9 cellular contexts compared by ENCODE assay signal in the genomic region with DNA sequence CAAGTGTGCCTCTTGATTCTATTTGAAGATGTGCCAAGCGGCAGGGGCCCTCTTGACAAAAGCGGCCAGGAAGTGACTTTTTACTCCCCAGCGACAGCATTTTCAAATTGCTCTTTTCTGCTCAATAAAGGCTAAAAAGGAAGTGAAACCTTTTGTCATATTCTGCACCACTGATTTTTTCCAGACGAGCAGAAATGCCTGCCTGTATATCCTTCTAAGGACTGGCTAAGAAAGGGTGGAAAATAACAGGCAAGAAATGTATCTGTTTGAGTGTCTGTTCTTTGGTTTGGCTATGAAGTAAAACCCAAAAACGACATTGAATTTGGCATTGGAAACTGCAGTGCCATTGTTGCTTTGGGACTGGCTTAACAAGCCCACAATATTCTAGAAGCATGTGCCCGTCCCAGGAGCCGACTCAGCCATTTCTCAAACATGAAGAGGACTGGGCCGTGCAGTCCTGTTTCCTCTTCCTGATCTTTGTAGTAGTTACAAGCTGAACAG. TPM values are rescaled to one million over a fixed set of nuclear protein-coding genes. Genes with fewer than 3 reads are reported as not detected.
DNase-seq lines count a peak whose midpoint lies in the region; ATAC-seq, FAIRE-seq and TF ChIP-seq lines count a peak whose summit lies in the region.
"Had no signal": no experiment of that assay in that cellular context is flagged by ENCODE, and none has a peak within 500 bp of the region (broad histone marks: within the 10 kb centered on the region; RNA-seq: fewer than 3 reads in every experiment).

No MANE protein-coding gene starts in this region.

- peak overlapping the region; percentile 96 for H3K27ac Mint-ChIP-seq in activated CD8-positive, alpha-beta T cell treated with anti-CD3 and anti-CD28 coated beads for 36 hours

- POLR2A ChIA-PET in HepG2 (lab: Yijun Ruan, JAX) = no interaction called here
- POLR2A ChIA-PET in activated CD8-positive, alpha-beta T cell treated with anti-CD3 and anti-CD28 coated beads for 36 hours (lab: Charles Lee) = interaction anchor here (0.9 to 9.5 kb wide), 9 partner anchors 13 to 94 kb away, joined by 3 to 127 read pairs (median 7); a partner anchor contains a TSS

- FAIRE-seq in HepG2 (lab: Jason Lieb, UNC) = no peak

- H3K4me1 ChIP-seq in liver (ENCODE audit: control insufficient read depth in 4 of 4, insufficient read depth in 4 of 4, low read length in 3 of 4) = peaks cover 4 to 15% (median 13%) of the 10 kb centered on the region in 4 donors
- H3K4me1 ChIP-seq in HepG2 (ENCODE audit: insufficient read depth, low read length) = no peaks in the 10 kb centered on the region
- peaks cover 24% of the 10 kb centered on the region for H3K4me1 ChIP-seq in neuron (ENCODE audit: insufficient read depth, low read length)

- no peak for TF ChIP-seq CTCF in liver (IDR thresholded peaks at IDR 0.05; ENCODE audit: low read depth, low read length, missing input control)
- TF ChIP-seq CTCF in HepG2 (CRISPR knock-in tag; IDR thresholded peaks at IDR 0.05) = no peak
- TF ChIP-seq CTCF in activated CD8-positive, alpha-beta T cell treated with anti-CD3 and anti-CD28 coated beads for 36 hours (IDR thresholded peaks at IDR 0.05) = no peak

- TF ChIP-seq RAD21 in liver (IDR thresholded peaks at IDR 0.05) (no peak), HepG2 (CRISPR knock-in tag; IDR thresholded peaks at IDR 0.05) (no peak)

- H3K27me3 ChIP-seq in liver (ENCODE audit: control insufficient read depth in 4 of 4, insufficient read depth in 4 of 4, low read length in 3 of 4) (no peaks in the 10 kb centered on the region), HepG2 (ENCODE audit: control insufficient read depth in 1 of 2, insufficient read depth in 2 of 2, low read length in 2 of 2) (no peaks in the 10 kb centered on the region), neuron (ENCODE audit: insufficient read depth, low read length) (no peaks in the 10 kb centered on the region)

- no peaks in the 10 kb centered on the region for H3K9me3 Mint-ChIP-seq in activated CD8-positive, alpha-beta T cell treated with anti-CD3 and anti-CD28 coated beads for 36 hours

- no peaks in the 10 kb centered on the region for H3K27me3 Mint-ChIP-seq in activated CD8-positive, alpha-beta T cell treated with anti-CD3 and anti-CD28 coated beads for 36 hours

- no TSS peak for BruUV-seq in HepG2 (replicated peaks; lab: Mats Ljungman, UMichigan)

- H3K36me3 ChIP-seq in liver (ENCODE audit: control insufficient read depth in 4 of 4, insufficient read depth in 3 of 4, low read depth in 1 of 4, low read length in 3 of 4) (no peaks in the 10 kb centered on the region), HepG2 (replicated peaks in 1 of 2; ENCODE audit: control insufficient read depth in 1 of 2, insufficient read depth in 2 of 2, low read length in 2 of 2) (no peaks in the 10 kb centered on the region), neuron (ENCODE audit: insufficient read depth, low read length) (no peaks in the 10 kb centered on the region)

- 57% methylated on average over 8 of the region's 8 CpGs for WGBS in liver
- 54% methylated on average over 8 of the region's 8 CpGs for WGBS in HepG2 (ENCODE audit: low lambda C conversion rate)

- intact Hi-C loops in HepG2 (cut with micrococcal nuclease; ENCODE audit: unreplicated experiment) = no loop called here
- intact Hi-C loops in activated CD8-positive, alpha-beta T cell treated with anti-CD3 and anti-CD28 coated beads for 36 hours (cut with micrococcal nuclease) = no loop called here

- H3K4me1 Mint-ChIP-seq in activated CD8-positive, alpha-beta T cell treated with anti-CD3 and anti-CD28 coated beads for 36 hours (ENCODE audit: low read depth) = peaks cover 65% of the 10 kb centered on the region

- DNase-seq in HepG2 (ENCODE audit: low spot score) (no peak), NCI-H146 (lab: John Stamatoyannopoulos, UW) (no peak), midbrain (lab: John Stamatoyannopoulos, UW) (no peak)
- peak; percentile 67 for DNase-seq in activated CD8-positive, alpha-beta T cell treated with anti-CD3 and anti-CD28 coated beads for 36 hours

- no peaks in the 10 kb centered on the region for H4K20me1 ChIP-seq in HepG2 (ENCODE audit: insufficient read depth, low read length)

- no peak for TF ChIP-seq POLR2A in HepG2 (IDR thresholded peaks at IDR 0.05; ENCODE audit: insufficient read depth in 1 of 2, low read depth in 2 of 2, low read length in 2 of 2)

- H3K36me3 Mint-ChIP-seq in activated CD8-positive, alpha-beta T cell treated with anti-CD3 and anti-CD28 coated beads for 36 hours (ENCODE audit: low read depth) = peaks cover 2% of the 10 kb centered on the region

- H3K4me3 Mint-ChIP-seq in activated CD8-positive, alpha-beta T cell treated with anti-CD3 and anti-CD28 coated beads for 36 hours = peak overlapping the region; percentile 74

- H3K4me3 ChIP-seq in liver (ENCODE audit: low read depth in 1 of 3, low read length in 3 of 3) (no peak overlapping the region), HepG2 (replicated peaks in 1 of 3; ENCODE audit: insufficient read depth in 1 of 3, low read depth in 2 of 3, low read length in 3 of 3) (no peak overlapping the region), neuron (ENCODE audit: low read length) (no peak overlapping the region)
- H3K4me3 ChIP-seq: lung had no signal

- H3K9ac ChIP-seq in liver (ENCODE audit: low read depth in 1 of 2, low read length in 2 of 2) (no peak overlapping the region), HepG2 (ENCODE audit: insufficient read depth, low read depth, low read length) (no peak overlapping the region)

- CTCF ChIA-PET in HepG2 (lab: Yijun Ruan, JAX; ENCODE audit: low intra/inter-chr PET ratio, low total read pairs) = no interaction called here
- CTCF ChIA-PET in activated CD8-positive, alpha-beta T cell treated with anti-CD3 and anti-CD28 coated beads for 36 hours (lab: Charles Lee) = interaction anchor here (0.9 to 2.4 kb wide), 3 partner anchors 27 to 54 kb away, joined by 3 to 9 read pairs (median 3); no protein-coding TSS in a partner anchor

- no peak for ATAC-seq in HepG2
- peak; percentile 54 for ATAC-seq in HG03378 (IDR thresholded peaks at IDR 0.05; ENCODE audit: unreplicated experiment)
- peak; percentile 46 for ATAC-seq in activated CD8-positive, alpha-beta T cell treated with anti-CD3 and anti-CD28 coated beads for 36 hours
- ATAC-seq in GM19397 (IDR thresholded peaks at IDR 0.05; ENCODE audit: unreplicated experiment) = no peak

- TF ChIP-seq EP300 in HepG2 (IDR thresholded peaks at IDR 0.05; ENCODE audit: low read depth in 2 of 2, low read length in 2 of 2) (no peak), HepG2 (CRISPR knock-in tag; IDR thresholded peaks at IDR 0.05; ENCODE audit: borderline replicate concordance) (no peak)

- H3K79me2 ChIP-seq in HepG2 (ENCODE audit: insufficient read depth, low read length) = no peaks in the 10 kb centered on the region

- H3K27ac ChIP-seq in liver (ENCODE audit: low read depth in 1 of 2, low read length in 2 of 2) (peak overlapping the region; percentile 11 to 31), HepG2 (ENCODE audit: extremely low read length, insufficient read depth, low read length) (no peak overlapping the region)

- H2AFZ ChIP-seq in HepG2 (ENCODE audit: low read length) = no peak overlapping the region
- peak overlapping the region; percentile 65 for H2AFZ ChIP-seq in neuron (ENCODE audit: low read depth, low read length)

- in situ Hi-C loops in HepG2 (cut with HindIII; ENCODE audit: extremely low pct_ligation_motif_present, low pct_unique_long_range_greater_than_20kb) = no loop called here

- H3K9me3 ChIP-seq in liver (ENCODE audit: control insufficient read depth in 4 of 4, low read length in 3 of 4) = no peaks in the 10 kb centered on the region
- no peaks in the 10 kb centered on the region for H3K9me3 ChIP-seq in HepG2 (ENCODE audit: low read length)
- H3K9me3 ChIP-seq in neuron (ENCODE audit: low read length) = no peaks in the 10 kb centered on the region

- H3K4me2 ChIP-seq in HepG2 (ENCODE audit: low read depth, low read length) = no peak overlapping the region

RNA-seq across cellular contexts. Expression of a gene that starts 25.5 kb away (rescaled TPM):
- total RNA-seq in liver = 1,000 to 10,000 TPM in 1 of 2 donors, 100 to 1,000 TPM in 1; 658 to 1,704 TPM
- polyA plus RNA-seq in liver = 100 to 1,000 TPM; 752 to 881 TPM
- 10.5 and 15.9 TPM in 2 replicates for total RNA-seq in HepG2 (2016; rRNA removed; fragmentation: Illumina TruSeq; extraction: Trizol)
- 6.0 and 6.1 TPM in 2 replicates for total RNA-seq in HepG2 (2016; cell fraction: cytosol; rRNA removed; fragmentation: Illumina TruSeq; extraction: Trizol; ENCODE audit: low read depth)
- total RNA-seq in HepG2 (2016; cell fraction: insoluble cytoplasmic fraction; rRNA removed; fragmentation: Illumina TruSeq; extraction: Trizol) = 13.6 and 19.1 TPM in 2 replicates
- 8.9 and 9.5 TPM in 2 replicates for total RNA-seq in HepG2 (2016; cell fraction: membrane; rRNA removed; fragmentation: Illumina TruSeq; extraction: Trizol)
- total RNA-seq in HepG2 (2016; cell fraction: nucleus; rRNA removed; fragmentation: Illumina TruSeq; extraction: Trizol) = 4.1 and 5.6 TPM in 2 replicates
- polyA plus RNA-seq in HepG2 (2011; rRNA removed) = 29.6 and 50.7 TPM in 2 replicates
- 16.3 and 38.0 TPM in 2 replicates for polyA plus RNA-seq in HepG2 (2011; cell fraction: cytosol; rRNA removed)
- 3.7 and 8.2 TPM in 2 replicates for polyA plus RNA-seq in HepG2 (2011; cell fraction: nucleus; rRNA removed)
- polyA plus RNA-seq in HepG2 (2012) = 14.4 and 69.9 TPM in 2 replicates
- polyA plus RNA-seq in HepG2 (2016; cell fraction: cytosol; fragmentation: Illumina TruSeq; extraction: Trizol; ENCODE audit: low read depth) = 5.4 and 6.7 TPM in 2 replicates
- 17.5 and 21.0 TPM in 2 replicates for polyA plus RNA-seq in HepG2 (2016; cell fraction: insoluble cytoplasmic fraction; fragmentation: Illumina TruSeq; extraction: Trizol; ENCODE audit: low read depth)
- polyA plus RNA-seq in HepG2 (2016; cell fraction: membrane; fragmentation: Illumina TruSeq; extraction: Trizol; ENCODE audit: low read depth) = 6.6 and 8.1 TPM in 2 replicates
- 7.5 and 7.7 TPM in 2 replicates for polyA plus RNA-seq in HepG2 (2016; cell fraction: nucleus; fragmentation: Illumina TruSeq; extraction: Trizol; ENCODE audit: insufficient read depth, low read depth)
- polyA minus RNA-seq in HepG2 (2011; rRNA and poly(A)+ RNA removed; ENCODE audit: low replicate concordance) = 10.0 and 228 TPM in 2 replicates
- 14.2 and 18.9 TPM in 2 replicates for polyA minus RNA-seq in HepG2 (2011; cell fraction: cytosol; rRNA and poly(A)+ RNA removed)
- polyA minus RNA-seq in HepG2 (2011; cell fraction: nucleus; rRNA and poly(A)+ RNA removed) = 7.5 and 12.3 TPM in 2 replicates
- total RNA-seq in activated CD8-positive, alpha-beta T cell treated with anti-CD3 and anti-CD28 coated beads for 36 hours = 1,000 to 10,000 TPM; 5,169 to 5,393 TPM

RNA-seq across cellular contexts. Expression of a gene that starts 44.1 kb away (rescaled TPM):
- total RNA-seq in liver (not detected), HepG2 (2016; rRNA removed; fragmentation: Illumina TruSeq; extraction: Trizol) (not detected in 2 replicates)
- polyA plus RNA-seq in liver (not detected), HepG2 (2011; rRNA removed) (not detected in 2 replicates)
- not detected in 2 replicates for total RNA-seq in HepG2 (2016; cell fraction: cytosol; rRNA removed; fragmentation: Illumina TruSeq; extraction: Trizol; ENCODE audit: low read depth)
- total RNA-seq in HepG2 (2016; cell fraction: insoluble cytoplasmic fraction; rRNA removed; fragmentation: Illumina TruSeq; extraction: Trizol) = not detected in 2 replicates
- total RNA-seq in HepG2 (2016; cell fraction: membrane; rRNA removed; fragmentation: Illumina TruSeq; extraction: Trizol) = not detected in 2 replicates
- total RNA-seq in HepG2 (2016; cell fraction: nucleus; rRNA removed; fragmentation: Illumina TruSeq; extraction: Trizol) = not detected in 2 replicates
- not detected in 2 replicates for polyA plus RNA-seq in HepG2 (2011; cell fraction: cytosol; rRNA removed)
- polyA plus RNA-seq in HepG2 (2011; cell fraction: nucleus; rRNA removed) = not detected in 2 replicates
- not detected in 2 replicates for polyA plus RNA-seq in HepG2 (2012)
- polyA plus RNA-seq in HepG2 (2016; cell fraction: cytosol; fragmentation: Illumina TruSeq; extraction: Trizol; ENCODE audit: low read depth) = not detected in 2 replicates
- not detected in 2 replicates for polyA plus RNA-seq in HepG2 (2016; cell fraction: insoluble cytoplasmic fraction; fragmentation: Illumina TruSeq; extraction: Trizol; ENCODE audit: low read depth)
- not detected in 2 replicates for polyA plus RNA-seq in HepG2 (2016; cell fraction: membrane; fragmentation: Illumina TruSeq; extraction: Trizol; ENCODE audit: low read depth)
- not detected in 2 replicates for polyA plus RNA-seq in HepG2 (2016; cell fraction: nucleus; fragmentation: Illumina TruSeq; extraction: Trizol; ENCODE audit: insufficient read depth, low read depth)
- polyA minus RNA-seq in HepG2 (2011; rRNA and poly(A)+ RNA removed; ENCODE audit: low replicate concordance) = not detected in 2 replicates
- polyA minus RNA-seq in HepG2 (2011; cell fraction: cytosol; rRNA and poly(A)+ RNA removed) = not detected in 2 replicates
- not detected in 2 replicates for polyA minus RNA-seq in HepG2 (2011; cell fraction: nucleus; rRNA and poly(A)+ RNA removed)
- total RNA-seq in activated CD8-positive, alpha-beta T cell treated with anti-CD3 and anti-CD28 coated beads for 36 hours = not detected

Comparison
In these comparisons a context has a peak if more than half of its experiments do, and no peak if none do; other contexts are left out.
1. RNA of a gene that starts 25.5 kb away (total RNA-seq): 5,169 to 5,393 TPM in activated CD8-positive, alpha-beta T cell treated with anti-CD3 and anti-CD28 coated beads for 36 hours and 658 to 1,704 TPM in liver; 4.1 to 19.1 TPM in HepG2; every median in the first group is over 10 times any median in the second.
2. ATAC-seq: peak in HG03378 (single experiment) and activated CD8-positive, alpha-beta T cell treated with anti-CD3 and anti-CD28 coated beads for 36 hours (single experiment); none in HepG2 (single experiment) and GM19397 (single experiment).